In the genomic region with DNA sequence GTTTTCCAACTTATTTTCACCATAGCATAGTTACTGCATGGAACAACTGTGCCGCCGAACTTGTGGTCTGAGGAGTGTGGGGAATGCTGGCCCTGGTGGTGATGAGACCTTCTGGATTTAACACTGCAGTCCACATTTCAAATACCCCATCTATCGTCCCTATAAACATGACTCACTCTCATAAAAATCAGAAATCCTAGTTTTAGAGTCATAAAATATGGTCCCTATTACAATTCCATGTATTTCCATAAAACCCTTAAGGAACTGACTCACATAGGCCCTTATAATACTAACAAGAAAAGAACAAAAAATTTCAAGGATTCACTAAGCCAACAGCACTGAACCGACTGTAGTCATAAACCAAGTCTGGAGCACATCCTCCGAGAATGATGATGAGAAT, we compare ENCODE assay signal across 18 cellular contexts.
A peak's percentile ranks its signal among the peaks of the same experiment; 100 is the strongest.
DNase-seq lines count a peak whose midpoint lies in the region; ATAC-seq lines count a peak whose summit lies in the region.
"Had no signal": no experiment of that assay in that cellular context is flagged by ENCODE, and none has a peak within 500 bp of the region (broad histone marks: within the 10 kb centered on the region; RNA-seq: fewer than 3 reads in every experiment).

No MANE protein-coding gene starts in this region.

- peak; percentile 65 for DNase-seq in A172 (ENCODE audit: low spot score)
- peak; percentile 62 for DNase-seq in ELR (ENCODE audit: low read depth)
- DNase-seq in T-helper 17 cell: no peak
- DNase-seq in naive thymus-derived CD8-positive, alpha-beta T cell: no peak
- no peak for DNase-seq in Right ventricle myocardium superior
- no peak for DNase-seq in foreskin melanocyte
- DNase-seq: GDM1; natural killer cell; NCI-H1048; NCI-H2107; NCI-H524 treated with DMSO at 0.1 percent for 48 hours; stimulated activated naive CD4-positive, alpha-beta T cell; upper lobe of left lung had no signal

- no peaks in the 10 kb centered on the region for H3K27me3 Mint-ChIP-seq in T-helper 17 cell
- no peaks in the 10 kb centered on the region for H3K27me3 Mint-ChIP-seq in naive thymus-derived CD8-positive, alpha-beta T cell

- no peaks in the 10 kb centered on the region for H3K9me3 Mint-ChIP-seq in naive thymus-derived CD8-positive, alpha-beta T cell
- H3K9me3 Mint-ChIP-seq: natural killer cell had no signal

- peak overlapping the region; percentile 54 for H3K27ac Mint-ChIP-seq in T-helper 17 cell
- peak overlapping the region; percentile 95 to 99 (median 99) for H3K27ac Mint-ChIP-seq in naive thymus-derived CD8-positive, alpha-beta T cell

- intact Hi-C loops in Right ventricle myocardium superior (cut with DNase I): no loop called here

- POLR2A ChIA-PET in naive thymus-derived CD8-positive, alpha-beta T cell (lab: Charles Lee): no interaction called here

- H3K9me3 ChIP-seq in T-helper 17 cell (ENCODE audit: control insufficient read depth, low read length, poor library complexity, severe bottlenecking): no peaks in the 10 kb centered on the region
- H3K9me3 ChIP-seq: prostate gland, upper lobe of left lung had no signal

- ATAC-seq in T-helper 17 cell (no peak), HG03045 (IDR thresholded peaks at IDR 0.05; ENCODE audit: unreplicated experiment) (no peak), Right ventricle myocardium superior (ENCODE audit: poor library complexity) (no peak), HG02938 (IDR thresholded peaks at IDR 0.05; ENCODE audit: unreplicated experiment) (no peak)
- no peak for ATAC-seq in naive thymus-derived CD8-positive, alpha-beta T cell
- ATAC-seq: activated CD4-positive, CD25-positive, alpha-beta regulatory T cell treated with anti-CD3 and anti-CD28 coated beads, Interleukin-2, amount 50 U/mL, for 24 hours; K562; natural killer cell had no signal

- peaks cover 10% of the 10 kb centered on the region for H3K36me3 Mint-ChIP-seq in T-helper 17 cell (ENCODE audit: low read depth)
- peaks cover 0 to 24% (median 17%) of the 10 kb centered on the region in 3 donors for H3K36me3 Mint-ChIP-seq in naive thymus-derived CD8-positive, alpha-beta T cell
- H3K36me3 Mint-ChIP-seq: natural killer cell had no signal

- peaks cover 74% of the 10 kb centered on the region for H3K4me1 Mint-ChIP-seq in T-helper 17 cell
- peaks cover 54 to 93% (median 92%) of the 10 kb centered on the region in 4 donors for H3K4me1 Mint-ChIP-seq in naive thymus-derived CD8-positive, alpha-beta T cell

- peak overlapping the region; percentile 28 for H3K4me3 Mint-ChIP-seq in T-helper 17 cell
- H3K4me3 Mint-ChIP-seq in naive thymus-derived CD8-positive, alpha-beta T cell: peak overlapping the region in 9 of 10 donors; percentile 26 to 77 (median 52)
- H3K4me3 Mint-ChIP-seq: natural killer cell had no signal

Comparison
In these comparisons a context has a peak if more than half of its experiments do, and no peak if none do; other contexts are left out.
1. DNase-seq: peak in A172 (single experiment) and ELR (single experiment); none in T-helper 17 cell (0 of 3), naive thymus-derived CD8-positive, alpha-beta T cell (0 of 10), Right ventricle myocardium superior (single experiment) and foreskin melanocyte (single experiment).